In genomic region chr12:122891661-122892525, GRCh38 we compare ENCODE assay signal across 8 cellular contexts. TPM values are rescaled to one million over a fixed set of nuclear protein-coding genes. Genes with fewer than 3 reads are reported as not detected.
DNase-seq lines count a peak whose midpoint lies in the region; ATAC-seq, FAIRE-seq and TF ChIP-seq lines count a peak whose summit lies in the region.

No MANE protein-coding gene starts in this region.

- H3K36me3 Mint-ChIP-seq in astrocyte (ENCODE audit: low read depth, unreplicated experiment): no peaks in the 10 kb centered on the region

- peak overlapping the region; percentile 88 for H3K4me2 ChIP-seq in astrocyte (ENCODE audit: low read length)

- H3K27ac Mint-ChIP-seq in astrocyte (ENCODE audit: unreplicated experiment): peak overlapping the region; percentile 77

- H3K4me3 ChIP-seq in cardiac muscle cell (peak overlapping the region; percentile 15), astrocyte (ENCODE audit: insufficient read depth, low read depth, low read length) (peak overlapping the region; percentile 46), upper lobe of left lung (peak overlapping the region in 2 of 4 donors; percentile 9 to 10)

- H3K9me3 ChIP-seq in cardiac muscle cell (ENCODE audit: low read depth): no peaks in the 10 kb centered on the region
- no peaks in the 10 kb centered on the region for H3K9me3 ChIP-seq in astrocyte (ENCODE audit: insufficient read depth, low read depth, low read length)
- no peaks in the 10 kb centered on the region for H3K9me3 ChIP-seq in upper lobe of left lung

- peak; percentile 53 to 85 for DNase-seq in cardiac muscle cell (ENCODE audit: low read depth in 1 of 2, low spot score in 1 of 2)
- no peak for DNase-seq in cardiac septum (ENCODE audit: low spot score)
- DNase-seq in astrocyte (ENCODE audit: low read depth): peak; percentile 82
- no peak for DNase-seq in left colon
- DNase-seq in upper lobe of left lung: no peak
- DNase-seq in hippocampal formation (lab: John Stamatoyannopoulos, UW): no peak
- DNase-seq in GM19240 (ENCODE audit: insufficient read length, low spot score): no peak

- no peaks in the 10 kb centered on the region for H3K27me3 Mint-ChIP-seq in astrocyte (ENCODE audit: low read depth, unreplicated experiment)

- H3K36me3 ChIP-seq in cardiac muscle cell (no peaks in the 10 kb centered on the region), astrocyte (ENCODE audit: insufficient read depth, low read length) (no peaks in the 10 kb centered on the region), upper lobe of left lung (no peaks in the 10 kb centered on the region)

- peaks cover 46% of the 10 kb centered on the region for H4K20me1 ChIP-seq in astrocyte (ENCODE audit: insufficient read depth, low read length)

- TF ChIP-seq CTCF in cardiac muscle cell (IDR thresholded peaks at IDR 0.05; ENCODE audit: low read depth, low read length): no peak
- no peak for TF ChIP-seq CTCF in astrocyte (IDR thresholded peaks at IDR 0.05; ENCODE audit: insufficient read depth, low read depth, low read length)
- TF ChIP-seq CTCF in upper lobe of left lung (IDR thresholded peaks at IDR 0.05): no peak

- H3K9me3 Mint-ChIP-seq in astrocyte (ENCODE audit: unreplicated experiment): peaks cover 4% of the 10 kb centered on the region

- ATAC-seq in left colon (peak; percentile 22), upper lobe of left lung (ENCODE audit: low FRiP score in 2 of 2) (no peak), GM21528 (IDR thresholded peaks at IDR 0.05; ENCODE audit: low FRiP score, unreplicated experiment) (no peak)

- WGBS in upper lobe of left lung, 2 donors: 32 to 41% methylated on average over 10 of the region's 10 CpGs

- H3K27me3 ChIP-seq in cardiac muscle cell (no peaks in the 10 kb centered on the region), astrocyte (ENCODE audit: insufficient read depth, low read length) (no peaks in the 10 kb centered on the region), upper lobe of left lung (no peaks in the 10 kb centered on the region)

- peak overlapping the region; percentile 45 for H3K4me3 Mint-ChIP-seq in astrocyte (ENCODE audit: unreplicated experiment)

- H3K4me1 ChIP-seq in cardiac muscle cell (ENCODE audit: low read depth): peaks cover 54% of the 10 kb centered on the region
- peaks cover 65% of the 10 kb centered on the region for H3K4me1 ChIP-seq in astrocyte (ENCODE audit: insufficient read depth, low read length)
- peaks cover 72 to 83% (median 76%) of the 10 kb centered on the region in 4 donors for H3K4me1 ChIP-seq in upper lobe of left lung

- H3K4me1 Mint-ChIP-seq in astrocyte (ENCODE audit: low read depth, unreplicated experiment): peaks cover 49% of the 10 kb centered on the region

- peak overlapping the region; percentile 99 for H3K27ac ChIP-seq in cardiac muscle cell
- peak overlapping the region; percentile 86 for H3K27ac ChIP-seq in astrocyte (ENCODE audit: low read depth, low read length)
- H3K27ac ChIP-seq in upper lobe of left lung: peak overlapping the region; percentile 95 to 98 (median 98)

- peaks cover 90% of the 10 kb centered on the region for H3K79me2 ChIP-seq in astrocyte (ENCODE audit: insufficient read depth, low read length)

- no peak for TF ChIP-seq POLR2A in upper lobe of left lung (IDR thresholded peaks at IDR 0.05)

- intact Hi-C loops in cardiac septum (cut with DNase I) (no loop called here), left colon (cut with DNase I, micrococcal nuclease) (no loop called here)

- no peak for TF ChIP-seq EP300 in upper lobe of left lung (IDR thresholded peaks at IDR 0.05)

- no peak for FAIRE-seq in astrocyte (lab: Jason Lieb, UNC)

- H2AFZ ChIP-seq in astrocyte (ENCODE audit: low read depth, low read length): no peak overlapping the region

- H3K9ac ChIP-seq in astrocyte (ENCODE audit: low read length): peak overlapping the region; percentile 74

RNA-seq across cellular contexts. Expression of gene VPS37B, which starts 4.0 kb away (rescaled TPM):
- 47.3 and 52.1 TPM in 2 replicates for total RNA-seq in cardiac muscle cell
- 31.7 and 47.4 TPM in 2 replicates for polyA plus RNA-seq in cardiac muscle cell
- 16.8 TPM for total RNA-seq in cardiac septum
- total RNA-seq in astrocyte: 27.1 and 31.4 TPM in 2 replicates
- 10 to 100 TPM; 66.4 to 86.7 TPM for total RNA-seq in left colon
- 10 to 100 TPM; 41.2 to 93.2 (median 64.0) TPM for total RNA-seq in upper lobe of left lung

RNA-seq across cellular contexts. Expression of gene HIP1R, which starts 56.6 kb away (rescaled TPM):
- total RNA-seq in cardiac muscle cell (36.1 and 38.4 TPM in 2 replicates), cardiac septum (16.6 TPM), astrocyte (21.3 and 22.2 TPM in 2 replicates), left colon (10 to 100 TPM; 62.3 to 66.4 TPM), upper lobe of left lung (100 to 1,000 TPM in 1 of 6 donors, 10 to 100 TPM in 5; 34.2 to 137 (median 46.9) TPM)
- 16.3 and 18.3 TPM in 2 replicates for polyA plus RNA-seq in cardiac muscle cell

Comparison
In these comparisons a context has a peak if more than half of its experiments do, and no peak if none do; other contexts are left out.
1. DNase-seq: peak in cardiac muscle cell (2 of 2) and astrocyte (single experiment); none in cardiac septum (single experiment), left colon (0 of 2), upper lobe of left lung (0 of 2), hippocampal formation (0 of 2) and GM19240 (single experiment).
2. Peak in every context shown above with its lines, with median percentiles within 50 percentile points of each other: H3K27ac ChIP-seq.